Comparison of ENCODE assay signal across 24 cellular contexts in the genomic region with DNA sequence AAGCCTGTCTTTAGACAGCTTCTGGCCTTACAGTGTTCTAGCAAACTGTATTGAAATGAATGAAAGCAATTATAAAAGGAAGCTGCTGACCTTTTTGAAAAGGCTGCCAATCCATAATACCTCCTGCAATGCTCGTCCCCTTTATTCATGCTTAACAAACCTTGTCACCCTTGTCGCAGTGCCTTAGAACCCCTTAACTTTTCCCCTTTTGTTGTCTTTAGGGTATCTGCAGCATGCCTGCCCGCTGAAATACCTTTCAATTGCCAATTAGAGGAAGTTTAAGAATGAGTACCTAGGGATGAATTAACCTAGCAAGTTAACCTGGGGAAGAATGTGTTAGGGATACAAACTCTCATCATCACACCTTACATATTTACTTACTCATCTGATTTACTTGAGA.
"Had no signal": no experiment of that assay in that cellular context is flagged by ENCODE, and none has a peak within 500 bp of the region (broad histone marks: within the 10 kb centered on the region; RNA-seq: fewer than 3 reads in every experiment).

No MANE protein-coding gene starts in this region.

- H3K36me3 ChIP-seq: heart right ventricle, stomach, suprapubic skin, tibial nerve, uterus had no signal

- DNase-seq: activated CD4-positive, alpha-beta T cell treated with anti-CD3 and anti-CD28 coated beads, Interleukin-2, amount 50 U/mL, for 4 hours; activated CD8-positive, alpha-beta memory T cell treated with anti-CD3 and anti-CD28 coated beads for 24 hours; activated CD8-positive, alpha-beta memory T cell treated with anti-CD3 and anti-CD28 coated beads, Interleukin-2, amount 50 U/mL, for 4 hours; activated T-cell treated with anti-CD3 and anti-CD28 coated beads, Interleukin-2, amount 50 U/mL, for 24 hours; aorta; effector CD4-positive, alpha-beta T cell; erythroblast; foreskin fibroblast; heart right ventricle; left colon; nephron progenitor cell; nucleus accumbens; posterior cingulate gyrus; stimulated activated CD4-positive, alpha-beta T cell treated with anti-CD3 and anti-CD28 coated beads, Interleukin-15, amount 100 ng/mL, for 24 hours; stomach; uterus had no signal

- H3K4me1 ChIP-seq: heart right ventricle, stomach, suprapubic skin, tibial nerve, uterus had no signal

- H3K27ac ChIP-seq: heart right ventricle, stomach, suprapubic skin, tibial nerve, uterus had no signal

- H3K4me3 ChIP-seq: heart right ventricle, smooth muscle cell, stomach, suprapubic skin, tibial nerve, uterus had no signal

- FAIRE-seq: keratinocyte had no signal

- H3K4me2 ChIP-seq: smooth muscle cell had no signal

- H3K27me3 ChIP-seq: heart right ventricle, stomach, suprapubic skin, tibial nerve, uterus had no signal

- ATAC-seq: activated naive CD4-positive, alpha-beta T cell treated with anti-CD3 and anti-CD28 coated beads, Interleukin-2, amount 50 U/mL, for 72 hours; activated T-helper 17 cell treated with anti-CD3 and anti-CD28 coated beads, Interleukin-2, amount 50 U/mL, for 72 hours; heart right ventricle; left colon; sciatic nerve; stimulated activated memory B cell treated with anti-CD40 and anti-IgM and Interleukin-4, amounts not matched to agents 10 μg/mL and 1 μg/mL and 100 μg/mL, for 72 hours had no signal

- H3K9me3 ChIP-seq: heart right ventricle, stomach, suprapubic skin, tibial nerve, uterus had no signal
